Comparison of ENCODE assay signal across 10 cellular contexts in the genomic region with DNA sequence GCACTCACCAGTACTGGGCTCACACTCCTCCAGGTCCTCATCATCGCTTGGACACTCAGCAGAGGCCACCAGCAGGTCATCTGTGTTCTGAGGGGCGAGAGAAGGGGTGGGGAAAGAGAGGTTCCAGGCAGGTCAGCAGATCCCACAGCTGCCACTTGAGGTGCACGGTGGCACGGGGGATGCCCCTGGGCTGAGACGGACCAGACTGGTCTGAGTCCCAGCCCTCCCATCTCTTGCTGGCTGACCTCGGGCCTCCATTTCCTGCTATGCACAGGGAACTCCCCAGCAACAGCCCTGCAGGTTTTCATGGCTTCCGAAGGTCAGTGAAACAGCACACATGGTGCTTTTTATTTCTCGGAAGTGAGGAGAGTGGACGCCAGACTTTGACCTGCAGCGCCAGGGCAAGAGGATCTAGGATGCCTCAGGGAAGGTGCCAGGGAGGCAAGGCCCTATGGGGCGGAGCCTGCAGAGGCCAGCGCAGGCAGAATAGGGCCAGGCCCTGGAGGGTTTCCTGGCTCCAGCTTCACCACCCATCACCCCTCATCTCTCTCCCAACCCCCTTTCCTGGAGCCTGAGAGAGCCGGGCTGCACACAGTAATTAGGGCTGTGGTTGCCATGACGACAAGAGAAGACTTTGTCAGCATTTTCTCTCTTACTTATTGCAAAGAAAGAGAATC. TPM values are rescaled to one million over a fixed set of nuclear protein-coding genes. Genes with fewer than 3 reads are reported as not detected.
A peak's percentile ranks its signal among the peaks of the same experiment; 100 is the strongest.
DNase-seq lines count a peak whose midpoint lies in the region; ATAC-seq and TF ChIP-seq lines count a peak whose summit lies in the region.
"Had no signal": no experiment of that assay in that cellular context is flagged by ENCODE, and none has a peak within 500 bp of the region (broad histone marks: within the 10 kb centered on the region; RNA-seq: fewer than 3 reads in every experiment).

No MANE protein-coding gene starts in this region.

- peaks cover 6% of the 10 kb centered on the region for H3K4me1 Mint-ChIP-seq in central memory CD8-positive, alpha-beta T cell
- peaks cover 8% of the 10 kb centered on the region for H3K4me1 Mint-ChIP-seq in progenitor cell of endocrine pancreas (ENCODE audit: low read depth)

- intact Hi-C loops in heart left ventricle (cut with DNase I) = no loop called here
- intact Hi-C loops in cardiac septum (cut with DNase I) = no loop called here
- intact Hi-C loops in aorta (cut with DNase I) = no loop called here
- intact Hi-C loops in gastrocnemius medialis (cut with DNase I; ENCODE audit: low total_unique reads) = no loop called here

- DNase-seq in heart left ventricle (no peak), cardiac septum (ENCODE audit: low spot score) (no peak), aorta (no peak), progenitor cell of endocrine pancreas (ENCODE audit: low spot score, unreplicated experiment) (no peak), gastrocnemius medialis (no peak), COLO829 (ENCODE audit: low spot score) (no peak)
- no peak for DNase-seq in central memory CD8-positive, alpha-beta T cell (ENCODE audit: low spot score in 2 of 2)

- H3K9me3 ChIP-seq in heart left ventricle (no peaks in the 10 kb centered on the region), mesodermal cell (ENCODE audit: control insufficient read depth, low read length) (no peaks in the 10 kb centered on the region), aorta (ENCODE audit: control insufficient read depth, low read length) (no peaks in the 10 kb centered on the region), gastrocnemius medialis (no peaks in the 10 kb centered on the region)

- H3K9me3 Mint-ChIP-seq in central memory CD8-positive, alpha-beta T cell = no peaks in the 10 kb centered on the region
- H3K9me3 Mint-ChIP-seq in progenitor cell of endocrine pancreas (ENCODE audit: low read depth) = no peaks in the 10 kb centered on the region

- H3K4me3 ChIP-seq in heart left ventricle (no peak overlapping the region), mesodermal cell (ENCODE audit: extremely low read depth, insufficient read depth, low read length, poor library complexity, severe bottlenecking) (no peak overlapping the region), aorta (ENCODE audit: low read length in 2 of 2) (no peak overlapping the region), gastrocnemius medialis (no peak overlapping the region)

- whole genome bisulfite sequencing in heart left ventricle, 4 donors = 53 to 68% (median 55%) methylated on average over 8 to 14 of the region's 14 CpGs
- WGBS in mesodermal cell (ENCODE audit: insufficient coverage in 2 of 2), 2 experiments = 82 to 85% methylated on average over 11 of the region's 14 CpGs
- WGBS in aorta, 2 donors = 67 to 75% methylated on average over 14 of the region's 14 CpGs

- TF ChIP-seq POLR2A in heart left ventricle (IDR thresholded peaks at IDR 0.05) = no peak
- no peak for TF ChIP-seq POLR2A in gastrocnemius medialis (IDR thresholded peaks at IDR 0.05)

- TF ChIP-seq CTCF in heart left ventricle (IDR thresholded peaks at IDR 0.05) = no peak
- TF ChIP-seq CTCF in progenitor cell of endocrine pancreas (IDR thresholded peaks at IDR 0.05; ENCODE audit: unreplicated experiment) = no peak
- TF ChIP-seq CTCF in gastrocnemius medialis (IDR thresholded peaks at IDR 0.05 in 4 of 5, conservative IDR thresholded peaks at IDR 0.05 in 1 of 5) = no peak

- H3K4me3 Mint-ChIP-seq in central memory CD8-positive, alpha-beta T cell = no peak overlapping the region
- no peak overlapping the region for H3K4me3 Mint-ChIP-seq in progenitor cell of endocrine pancreas (ENCODE audit: low read depth)

- H3K27ac ChIP-seq in heart left ventricle = peak overlapping the region in 1 of 12 donors; percentile 55
- peak overlapping the region; percentile 71 for H3K27ac ChIP-seq in mesodermal cell (ENCODE audit: low read depth, low read length, severe bottlenecking)
- H3K27ac ChIP-seq in aorta (ENCODE audit: low read depth in 1 of 2, low read length in 2 of 2) = no peak overlapping the region
- no peak overlapping the region for H3K27ac ChIP-seq in gastrocnemius medialis
- H3K27ac ChIP-seq: parathyroid adenoma had no signal

- in situ Hi-C loops in gastrocnemius medialis (cut with MboI; ENCODE audit: low sequenced_read_pairs in 4 of 4) = no loop called here

- H3K27me3 Mint-ChIP-seq in central memory CD8-positive, alpha-beta T cell = no peaks in the 10 kb centered on the region
- no peaks in the 10 kb centered on the region for H3K27me3 Mint-ChIP-seq in progenitor cell of endocrine pancreas

- H3K27me3 ChIP-seq in heart left ventricle = no peaks in the 10 kb centered on the region
- H3K27me3 ChIP-seq in aorta (ENCODE audit: control insufficient read depth in 1 of 2, insufficient read depth in 2 of 2, low read length in 1 of 2) = no peaks in the 10 kb centered on the region
- H3K27me3 ChIP-seq in gastrocnemius medialis = no peaks in the 10 kb centered on the region

- H3K4me1 ChIP-seq in heart left ventricle (peaks cover 0 to 29% (median 6%) of the 10 kb centered on the region in 12 donors), mesodermal cell (ENCODE audit: control insufficient read depth, insufficient read depth, low read length, poor library complexity, severe bottlenecking) (peaks cover 14% of the 10 kb centered on the region), aorta (ENCODE audit: control insufficient read depth in 1 of 2, insufficient read depth in 2 of 2, low read length in 2 of 2) (no peaks in the 10 kb centered on the region), gastrocnemius medialis (peaks cover 0 to 3% of the 10 kb centered on the region in 2 donors)
- H3K4me1 ChIP-seq: parathyroid adenoma had no signal

- ATAC-seq in heart left ventricle (peak in 3 of 4 donors; percentile 10 to 32 (median 22)), aorta (ENCODE audit: low FRiP score) (peak; percentile 30), gastrocnemius medialis (no peak)
- no peak for ATAC-seq in central memory CD8-positive, alpha-beta T cell (replicated peaks; ENCODE audit: extremely low read depth, poor library complexity, severe bottlenecking)

- peak overlapping the region; percentile 43 for H3K27ac Mint-ChIP-seq in central memory CD8-positive, alpha-beta T cell (ENCODE audit: low read depth)
- H3K27ac Mint-ChIP-seq in progenitor cell of endocrine pancreas = no peak overlapping the region

- H3K36me3 ChIP-seq in heart left ventricle = no peaks in the 10 kb centered on the region
- H3K36me3 ChIP-seq in mesodermal cell (ENCODE audit: control insufficient read depth, insufficient read depth, low read length) = no peaks in the 10 kb centered on the region
- H3K36me3 ChIP-seq in aorta (ENCODE audit: control insufficient read depth in 1 of 2, insufficient read depth in 2 of 2, low read length in 1 of 2) = peaks cover 0 to 3% of the 10 kb centered on the region in 2 donors
- H3K36me3 ChIP-seq in gastrocnemius medialis = no peaks in the 10 kb centered on the region

- no peaks in the 10 kb centered on the region for H3K36me3 Mint-ChIP-seq in central memory CD8-positive, alpha-beta T cell (ENCODE audit: insufficient read depth)
- no peaks in the 10 kb centered on the region for H3K36me3 Mint-ChIP-seq in progenitor cell of endocrine pancreas (ENCODE audit: insufficient read depth)

RNA-seq across cellular contexts. Expression of a gene that starts 29.4 kb away (rescaled TPM):
- total RNA-seq in heart left ventricle (not detected), cardiac septum (not detected), aorta (not detected), progenitor cell of endocrine pancreas (not detected in 2 replicates), gastrocnemius medialis (not detected)
- polyA plus RNA-seq in heart left ventricle (not detected), aorta (not detected)
- polyA plus RNA-seq in mesodermal cell (2013, experiment 1 of 2) = not detected
- not detected for polyA plus RNA-seq in mesodermal cell (2013, experiment 2 of 2)
- total RNA-seq: bronchial epithelial cell had no signal

Comparison
In these comparisons a context has a peak if more than half of its experiments do, and no peak if none do; other contexts are left out.
1. ATAC-seq: peak in heart left ventricle (3 of 4) and aorta (single experiment); none in central memory CD8-positive, alpha-beta T cell (single experiment) and gastrocnemius medialis (0 of 2).